18 cellular contexts compared by ENCODE assay signal in genomic region chr6:40881501-40881900, GRCh38.
"Had no signal": no experiment of that assay in that cellular context is flagged by ENCODE, and none has a peak within 500 bp of the region (broad histone marks: within the 10 kb centered on the region; RNA-seq: fewer than 3 reads in every experiment).

No MANE protein-coding gene starts in this region.

- H3K36me3 ChIP-seq: gastrocnemius medialis, lower lobe of right lung, right atrium auricular region, transverse colon, WERI-Rb-1 had no signal

- H3K9me3 ChIP-seq: body of pancreas, gastrocnemius medialis, lower lobe of right lung had no signal

- DNase-seq: activated CD4-positive, alpha-beta memory T cell treated with anti-CD3 and anti-CD28 coated beads, Interleukin-2, amount 10 ng/mL, durations not matched to agents 7 days and 5 days; activated gamma-delta T cell treated with Interleukin-2 at 50 U/mL for 16 hours; amniotic stem cell; body of pancreas; caudate nucleus; erythroblast; gastrocnemius medialis; heart right ventricle; left colon; lower lobe of right lung; nephron progenitor cell; occipital lobe; stimulated activated CD4-positive, alpha-beta T cell treated with anti-CD3 and anti-CD28 coated beads, Interleukin-15, amount 100 ng/mL, for 24 hours; stimulated activated CD4-positive, alpha-beta T cell treated with anti-CD3 and anti-CD28 coated beads, Interleukin-4, amount 100 ng/mL, for 1 hour; stimulated activated naive CD4-positive, alpha-beta T cell; transverse colon; WERI-Rb-1 had no signal

- H3K27me3 ChIP-seq: body of pancreas, gastrocnemius medialis, heart right ventricle, right atrium auricular region had no signal

- H3K4me3 ChIP-seq: body of pancreas, gastrocnemius medialis, heart right ventricle, lower lobe of right lung, right atrium auricular region, transverse colon had no signal

- H3K4me1 ChIP-seq: gastrocnemius medialis, heart right ventricle, lower lobe of right lung, right atrium auricular region, transverse colon had no signal
